17 cellular contexts compared by ENCODE assay signal in genomic region chr2:169129703-169130243, GRCh38.
DNase-seq lines count a peak whose midpoint lies in the region; ATAC-seq, FAIRE-seq and TF ChIP-seq lines count a peak whose summit lies in the region.
"Had no signal": no experiment of that assay in that cellular context is flagged by ENCODE, and none has a peak within 500 bp of the region (broad histone marks: within the 10 kb centered on the region; RNA-seq: fewer than 3 reads in every experiment).

No MANE protein-coding gene starts in this region.

- no peaks in the 10 kb centered on the region for H3K9me3 Mint-ChIP-seq in stimulated activated memory B cell treated with anti-CD40 and anti-IgM and Interleukin-4, amounts not matched to agents 10 μg/mL and 1 μg/mL and 100 μg/mL, for 72 hours

- H3K4me1 ChIP-seq in Loucy (ENCODE audit: insufficient read depth, low read length, poor library complexity, severe bottlenecking): peaks cover 16% of the 10 kb centered on the region
- no peaks in the 10 kb centered on the region for H3K4me1 ChIP-seq in endothelial cell of umbilical vein (ENCODE audit: control insufficient read depth, extremely low read depth, insufficient read depth, low read length)
- H3K4me1 ChIP-seq: SJCRH30 had no signal

- H3K4me3 ChIP-seq in Loucy (ENCODE audit: low read length, poor library complexity, severe bottlenecking) (no peak overlapping the region), endothelial cell of umbilical vein (replicated peaks in 1 of 3; ENCODE audit: insufficient read depth in 1 of 3, low read depth in 1 of 3, low read length in 3 of 3) (no peak overlapping the region)
- H3K4me3 ChIP-seq: SJCRH30 had no signal

- H2AFZ ChIP-seq in Loucy (ENCODE audit: low read length): peak overlapping the region; percentile 57; the same call in 1 of the 2 replicates
- peak overlapping the region; percentile 21 for H2AFZ ChIP-seq in endothelial cell of umbilical vein (ENCODE audit: low read depth, low read length)

- no peak overlapping the region for H3K4me3 Mint-ChIP-seq in stimulated activated memory B cell treated with anti-CD40 and anti-IgM and Interleukin-4, amounts not matched to agents 10 μg/mL and 1 μg/mL and 100 μg/mL, for 72 hours

- no peak for TF ChIP-seq POLR2A in endothelial cell of umbilical vein (IDR thresholded peaks at IDR 0.05; ENCODE audit: low read depth, low read length)

- H3K36me3 Mint-ChIP-seq in stimulated activated memory B cell treated with anti-CD40 and anti-IgM and Interleukin-4, amounts not matched to agents 10 μg/mL and 1 μg/mL and 100 μg/mL, for 72 hours: no peaks in the 10 kb centered on the region

- no peak overlapping the region for H3K27ac ChIP-seq in endothelial cell of umbilical vein (ENCODE audit: insufficient read depth, low read depth, low read length)
- H3K27ac ChIP-seq: C4-2B, SJCRH30 had no signal

- no peaks in the 10 kb centered on the region for H3K79me2 ChIP-seq in Loucy (ENCODE audit: insufficient read depth, low read length)
- H3K79me2 ChIP-seq in endothelial cell of umbilical vein (ENCODE audit: control insufficient read depth, insufficient read depth, low read length): no peaks in the 10 kb centered on the region

- no peaks in the 10 kb centered on the region for H3K36me3 ChIP-seq in Loucy (ENCODE audit: insufficient read depth, low read length)
- no peaks in the 10 kb centered on the region for H3K36me3 ChIP-seq in endothelial cell of umbilical vein (ENCODE audit: control insufficient read depth in 2 of 2, extremely low read depth in 1 of 2, insufficient read depth in 2 of 2, low read length in 2 of 2)
- H3K36me3 ChIP-seq: SJCRH30 had no signal

- dilution Hi-C loops in endothelial cell of umbilical vein (cut with MboI; ENCODE audit: extremely low pct_ligation_motif_present, low sequenced_read_pairs): no loop called here

- H3K27me3 ChIP-seq in Loucy (ENCODE audit: insufficient read depth, low read length, poor library complexity, severe bottlenecking) (no peaks in the 10 kb centered on the region), endothelial cell of umbilical vein (ENCODE audit: control insufficient read depth in 2 of 2, insufficient read depth in 2 of 2, low read length in 2 of 2) (no peaks in the 10 kb centered on the region)
- H3K27me3 ChIP-seq: SJCRH30 had no signal

- no peak overlapping the region for H3K9ac ChIP-seq in Loucy (ENCODE audit: low read depth, low read length, poor library complexity, severe bottlenecking)
- no peak overlapping the region for H3K9ac ChIP-seq in endothelial cell of umbilical vein (replicated peaks; ENCODE audit: extremely low read depth, insufficient read depth, low read length)

- peak; percentile 28; the same call in 1 of the 2 replicates for TF ChIP-seq CTCF in Loucy (conservative IDR thresholded peaks at IDR 0.05; ENCODE audit: low read length)
- TF ChIP-seq CTCF in endothelial cell of umbilical vein (IDR thresholded peaks at IDR 0.05; ENCODE audit: extremely low read depth in 1 of 2, insufficient read depth in 1 of 2, low read depth in 1 of 2, low read length in 2 of 2): no peak

- DNase-seq in NOMO-1 treated with DMSO at 0.1 percent for 48 hours (lab: John Stamatoyannopoulos, UW; ENCODE audit: unreplicated experiment): peak; percentile 21
- no peak for DNase-seq in endothelial cell of umbilical vein (ENCODE audit: low read depth, low spot score)
- no peak for DNase-seq in NAMALWA (ENCODE audit: low spot score)
- DNase-seq in Right ventricle myocardium inferior (ENCODE audit: missing footprints): no peak
- DNase-seq: ACHN, NCI-H1105 treated with DMSO at 0.1 percent for 48 hours, NCI-H1694, NCI-H2081 treated with DMSO at 0.1 percent for 48 hours, NCI-H446 treated with DMSO at 0.1 percent for 48 hours, NCI-H69, RPMI8226, SJCRH30 had no signal

- no peaks in the 10 kb centered on the region for H3K4me1 Mint-ChIP-seq in stimulated activated memory B cell treated with anti-CD40 and anti-IgM and Interleukin-4, amounts not matched to agents 10 μg/mL and 1 μg/mL and 100 μg/mL, for 72 hours

- H3K9me3 ChIP-seq in Loucy (ENCODE audit: insufficient read depth, low read depth, low read length): no peaks in the 10 kb centered on the region
- no peaks in the 10 kb centered on the region for H3K9me3 ChIP-seq in endothelial cell of umbilical vein (replicated peaks; ENCODE audit: control insufficient read depth, insufficient read depth, low read length)
- H3K9me3 ChIP-seq: SJCRH30 had no signal

- CTCF ChIA-PET in endothelial cell of umbilical vein (lab: Charles Lee): interaction anchor here (2.6 to 3.1 kb wide), 3 partner anchors 9 to 20 kb away, joined by 22 to 145 read pairs (median 89); no protein-coding TSS in a partner anchor

- POLR2A ChIA-PET in endothelial cell of umbilical vein (lab: Charles Lee): no interaction called here

- intact Hi-C loops in endothelial cell of umbilical vein (cut with micrococcal nuclease): no loop called here
- intact Hi-C loops in Right ventricle myocardium inferior (cut with DNase I): no loop called here

- no peaks in the 10 kb centered on the region; the same call in 1 of the 2 replicates for H3F3A ChIP-seq in Loucy (ENCODE audit: low read depth)

- H3K27me3 Mint-ChIP-seq in stimulated activated memory B cell treated with anti-CD40 and anti-IgM and Interleukin-4, amounts not matched to agents 10 μg/mL and 1 μg/mL and 100 μg/mL, for 72 hours: no peaks in the 10 kb centered on the region

- no TSS peak for BruUV-seq in endothelial cell of umbilical vein (replicated peaks; lab: Mats Ljungman, UMichigan)

- H3K9me2 ChIP-seq in Loucy (replicated peaks; ENCODE audit: low read depth, low read length): no peaks in the 10 kb centered on the region

- H3K9me1 ChIP-seq in endothelial cell of umbilical vein (replicated peaks; ENCODE audit: control insufficient read depth, extremely low read depth, insufficient read depth, low read length): no peaks in the 10 kb centered on the region

- peak; percentile 20 for ATAC-seq in stimulated activated memory B cell treated with anti-CD40 and anti-IgM and Interleukin-4, amounts not matched to agents 10 μg/mL and 1 μg/mL and 100 μg/mL, for 72 hours
- no peak for ATAC-seq in HG03025 (IDR thresholded peaks at IDR 0.05; ENCODE audit: low FRiP score, unreplicated experiment)
- no peak for ATAC-seq in Right ventricle myocardium inferior

- FAIRE-seq in endothelial cell of umbilical vein (lab: Jason Lieb, UNC): no peak
- FAIRE-seq: G401.6 had no signal

- no peak overlapping the region for H3K27ac Mint-ChIP-seq in stimulated activated memory B cell treated with anti-CD40 and anti-IgM and Interleukin-4, amounts not matched to agents 10 μg/mL and 1 μg/mL and 100 μg/mL, for 72 hours

- H3K4me2 ChIP-seq in Loucy (ENCODE audit: low read depth, low read length, poor library complexity, severe bottlenecking): no peak overlapping the region
- no peak overlapping the region for H3K4me2 ChIP-seq in endothelial cell of umbilical vein (ENCODE audit: insufficient read depth, low read length)

- H4K20me1 ChIP-seq in Loucy (ENCODE audit: insufficient read depth, low read length, poor library complexity, severe bottlenecking): no peaks in the 10 kb centered on the region
- H4K20me1 ChIP-seq in endothelial cell of umbilical vein (replicated peaks; ENCODE audit: control insufficient read depth, extremely low read depth, insufficient read depth, low read length): no peaks in the 10 kb centered on the region

TF ChIP-seq in endothelial cell of umbilical vein, 7 proteins besides CTCF, POLR2A, EP300 and RAD21:
- TF ChIP-seq MAX (IDR thresholded peaks at IDR 0.05; ENCODE audit: insufficient read depth, insufficient read length): no peak
- TF ChIP-seq GATA2 (IDR thresholded peaks at IDR 0.05; ENCODE audit: insufficient read depth, insufficient read length, low read depth, low read length): no peak
- no peak for TF ChIP-seq FOS (IDR thresholded peaks at IDR 0.05; ENCODE audit: borderline replicate concordance, insufficient read depth, low read length)
- TF ChIP-seq POLR2AphosphoS5 (IDR thresholded peaks at IDR 0.05; ENCODE audit: insufficient read depth, low read depth, low read length): no peak
- no peak for TF ChIP-seq MYC (IDR thresholded peaks at IDR 0.05; ENCODE audit: low read depth, low read length)
- TF ChIP-seq JUN (IDR thresholded peaks at IDR 0.05; ENCODE audit: borderline replicate concordance, insufficient read depth, insufficient read length, low read depth): no peak
- TF ChIP-seq EZH2 (IDR thresholded peaks at IDR 0.05; ENCODE audit: borderline replicate concordance, low read depth, low read length, severe bottlenecking): no peak
